1 cellular context compared by ENCODE assay signal in the genomic region with DNA sequence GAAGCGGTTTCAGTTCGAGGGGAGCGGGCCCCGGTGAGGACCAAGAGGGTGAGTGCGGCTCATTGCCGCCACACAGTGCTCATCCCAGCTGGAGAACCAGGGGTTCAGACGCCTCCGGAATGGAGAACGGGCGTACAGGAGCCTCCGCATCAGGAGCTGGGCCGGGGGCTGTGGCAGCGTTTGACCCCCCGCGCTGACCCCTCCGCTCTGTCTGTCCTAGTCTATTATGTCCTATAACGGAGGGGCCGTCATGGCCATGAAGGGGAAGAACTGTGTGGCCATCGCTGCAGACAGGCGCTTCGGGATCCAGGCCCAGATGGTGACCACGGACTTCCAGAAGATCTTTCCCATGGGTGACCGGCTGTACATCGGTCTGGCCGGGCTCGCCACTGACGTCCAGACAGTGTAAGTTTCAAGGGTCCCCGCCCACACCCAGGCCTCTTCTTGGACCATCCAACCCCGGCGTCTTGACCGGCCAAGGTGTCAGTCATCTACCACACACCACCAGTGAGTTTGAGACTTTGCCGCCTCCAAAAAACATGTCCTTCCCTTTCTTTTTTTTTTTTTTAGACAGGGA.
TF ChIP-seq lines count a peak whose summit lies in the region.

No MANE protein-coding gene starts in this region.

TF ChIP-seq in IMR-90, 13 proteins besides CTCF, POLR2A, EP300 and RAD21 (continued from another document):
- TF ChIP-seq BHLHE40 (IDR thresholded peaks at IDR 0.05; ENCODE audit: low read depth, low read length) (no peak), CHD1 (IDR thresholded peaks at IDR 0.05; ENCODE audit: low read depth, low read length) (no peak), RCOR1 (IDR thresholded peaks at IDR 0.05; ENCODE audit: insufficient replicate concordance, low read length) (no peak)
